8 cellular contexts compared by ENCODE assay signal in the genomic region with DNA sequence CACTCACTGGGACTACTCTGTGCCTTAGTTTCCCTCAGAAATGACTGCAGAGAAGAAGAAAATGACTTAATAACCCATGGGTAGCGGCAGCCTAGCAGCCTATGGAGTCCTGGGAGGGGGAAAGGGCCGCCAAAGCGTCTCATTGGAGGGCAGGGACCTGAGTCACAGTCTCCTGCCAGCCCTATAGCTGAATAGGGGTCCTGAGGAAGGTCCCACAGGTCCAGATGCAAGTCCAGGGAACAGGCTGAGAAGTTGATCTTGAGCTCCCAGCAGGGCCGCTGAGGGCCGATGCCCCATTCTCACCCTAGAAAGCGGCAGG. TPM values are rescaled to one million over a fixed set of nuclear protein-coding genes. Genes with fewer than 3 reads are reported as not detected.
A peak's percentile ranks its signal among the peaks of the same experiment; 100 is the strongest.
DNase-seq lines count a peak whose midpoint lies in the region; ATAC-seq and TF ChIP-seq lines count a peak whose summit lies in the region.

No MANE protein-coding gene starts in this region.

- H3K9me3 ChIP-seq in adrenal gland (replicated peaks in 1 of 3) (no peaks in the 10 kb centered on the region), liver (ENCODE audit: control insufficient read depth in 4 of 4, low read length in 3 of 4) (no peaks in the 10 kb centered on the region), thyroid gland (no peaks in the 10 kb centered on the region)

- H3K27ac ChIP-seq in adrenal gland (peak overlapping the region; percentile 91 to 100 (median 98)), liver (ENCODE audit: low read depth in 1 of 2, low read length in 2 of 2) (peak overlapping the region; percentile 80), thyroid gland (peak overlapping the region; percentile 94 to 98 (median 98))

- H3K4me3 ChIP-seq in adrenal gland (peak overlapping the region in 3 of 4 donors; percentile 64 to 96 (median 77)), liver (ENCODE audit: low read depth in 1 of 3, low read length in 3 of 3) (peak overlapping the region in 2 of 3 donors; percentile 42 to 74), thyroid gland (replicated peaks in 1 of 3) (peak overlapping the region in 2 of 3 donors; percentile 37 to 82)

- no peaks in the 10 kb centered on the region for H3K27me3 ChIP-seq in adrenal gland
- H3K27me3 ChIP-seq in liver (ENCODE audit: control insufficient read depth in 4 of 4, insufficient read depth in 4 of 4, low read length in 3 of 4) = no peaks in the 10 kb centered on the region
- H3K27me3 ChIP-seq in thyroid gland = no peaks in the 10 kb centered on the region

- H3K4me1 Mint-ChIP-seq in activated CD8-positive, alpha-beta memory T cell treated with anti-CD3 and anti-CD28 coated beads, Interleukin-2, amount 10 ng/mL, durations not matched to agents 7 days and 5 days = peaks cover 63% of the 10 kb centered on the region

- peaks cover 66 to 81% of the 10 kb centered on the region in 2 donors for H3K4me1 ChIP-seq in adrenal gland (replicated peaks in 1 of 2)
- peaks cover 0 to 30% (median 5%) of the 10 kb centered on the region in 4 donors for H3K4me1 ChIP-seq in liver (ENCODE audit: control insufficient read depth in 4 of 4, insufficient read depth in 4 of 4, low read length in 3 of 4)
- H3K4me1 ChIP-seq in thyroid gland = peaks cover 55 to 82% of the 10 kb centered on the region in 2 donors

- H3K36me3 Mint-ChIP-seq in activated CD8-positive, alpha-beta memory T cell treated with anti-CD3 and anti-CD28 coated beads, Interleukin-2, amount 10 ng/mL, durations not matched to agents 7 days and 5 days = peaks cover 38% of the 10 kb centered on the region

- peak; percentile 57 for DNase-seq in activated CD8-positive, alpha-beta memory T cell treated with anti-CD3 and anti-CD28 coated beads, Interleukin-2, amount 10 ng/mL, durations not matched to agents 7 days and 5 days
- no peak for DNase-seq in activated CD8-positive, alpha-beta memory T cell treated with anti-CD3 and anti-CD28 coated beads, Interleukin-2, amount 50 U/mL, for 4 hours
- no peak for DNase-seq in adrenal gland
- DNase-seq in thyroid gland = no peak
- no peak for DNase-seq in hippocampal formation (lab: John Stamatoyannopoulos, UW)

- no peak for TF ChIP-seq CTCF in adrenal gland (IDR thresholded peaks at IDR 0.05)
- TF ChIP-seq CTCF in liver (IDR thresholded peaks at IDR 0.05; ENCODE audit: low read depth, low read length, missing input control) = no peak
- TF ChIP-seq CTCF in thyroid gland (IDR thresholded peaks at IDR 0.05) = no peak

- 8 to 33% (median 26%) methylated on average over 3 to 6 of the region's 6 CpGs for WGBS in adrenal gland, 4 donors
- WGBS in liver = 69% methylated on average over 6 of the region's 6 CpGs
- WGBS in thyroid gland, 2 donors = 37 to 48% methylated on average over 3 to 5 of the region's 6 CpGs

- no peak for TF ChIP-seq RAD21 in liver (IDR thresholded peaks at IDR 0.05)

- peak; percentile 5 for ATAC-seq in activated CD8-positive, alpha-beta memory T cell treated with anti-CD3 and anti-CD28 coated beads, Interleukin-2, amount 10 ng/mL, durations not matched to agents 7 days and 5 days
- ATAC-seq in HG02884 (IDR thresholded peaks at IDR 0.05; ENCODE audit: unreplicated experiment) = no peak
- no peak for ATAC-seq in GM19467 (IDR thresholded peaks at IDR 0.05; ENCODE audit: unreplicated experiment)

- no peaks in the 10 kb centered on the region for H3K27me3 Mint-ChIP-seq in activated CD8-positive, alpha-beta memory T cell treated with anti-CD3 and anti-CD28 coated beads, Interleukin-2, amount 10 ng/mL, durations not matched to agents 7 days and 5 days

- TF ChIP-seq POLR2A in adrenal gland (IDR thresholded peaks at IDR 0.05) (no peak), thyroid gland (IDR thresholded peaks at IDR 0.05) (no peak)

- intact Hi-C loops in adrenal gland (cut with DNase I) = no loop called here
- intact Hi-C loops in thyroid gland (cut with DNase I) = no loop called here

- CTCF ChIA-PET in activated CD8-positive, alpha-beta memory T cell treated with anti-CD3 and anti-CD28 coated beads, Interleukin-2, amount 10 ng/mL, durations not matched to agents 7 days and 5 days (lab: Charles Lee) = interaction anchor here (0.9 to 27.3 kb wide), 12 partner anchors 10 to 112 kb away, joined by 3 to 775 read pairs (median 6); partner anchors contain the start of gene RPAP3

- H3K4me3 Mint-ChIP-seq in activated CD8-positive, alpha-beta memory T cell treated with anti-CD3 and anti-CD28 coated beads, Interleukin-2, amount 10 ng/mL, durations not matched to agents 7 days and 5 days = peak overlapping the region; percentile 97

- H3K9ac ChIP-seq in liver (ENCODE audit: low read depth in 1 of 2, low read length in 2 of 2) = peak overlapping the region in 1 of 2 donors; percentile 67

- H3K36me3 ChIP-seq in adrenal gland (replicated peaks in 1 of 2) = peaks cover 0 to 4% of the 10 kb centered on the region in 2 donors
- no peaks in the 10 kb centered on the region for H3K36me3 ChIP-seq in liver (ENCODE audit: control insufficient read depth in 4 of 4, insufficient read depth in 3 of 4, low read depth in 1 of 4, low read length in 3 of 4)
- H3K36me3 ChIP-seq in thyroid gland = no peaks in the 10 kb centered on the region

- H3K27ac Mint-ChIP-seq in activated CD8-positive, alpha-beta memory T cell treated with anti-CD3 and anti-CD28 coated beads, Interleukin-2, amount 10 ng/mL, durations not matched to agents 7 days and 5 days = peak overlapping the region; percentile 96

- H3K9me3 Mint-ChIP-seq in activated CD8-positive, alpha-beta memory T cell treated with anti-CD3 and anti-CD28 coated beads, Interleukin-2, amount 10 ng/mL, durations not matched to agents 7 days and 5 days (ENCODE audit: low read depth) = no peaks in the 10 kb centered on the region

TF ChIP-seq in liver, 16 proteins besides CTCF, POLR2A, EP300 and RAD21:
- no peak for TF ChIP-seq YY1 (IDR thresholded peaks at IDR 0.05)
- no peak for TF ChIP-seq FOXA1 (IDR thresholded peaks at IDR 0.05)

RNA-seq across cellular contexts. Expression of gene HDAC7, which starts 1.4 kb away (rescaled TPM):
- total RNA-seq in activated CD8-positive, alpha-beta memory T cell treated with anti-CD3 and anti-CD28 coated beads, Interleukin-2, amount 10 ng/mL, durations not matched to agents 7 days and 5 days = 100 to 1,000 TPM; 226 to 284 TPM
- total RNA-seq in adrenal gland (100 to 1,000 TPM in 5 of 8 donors, 10 to 100 TPM in 3; 66.6 to 178 (median 147) TPM), liver (10 to 100 TPM in 1 of 2 donors, 1 to 10 TPM in 1; 7.1 to 14.7 TPM), thyroid gland (10 to 100 TPM; 44.5 to 61.9 (median 52.6) TPM)
- polyA plus RNA-seq in adrenal gland (100 to 1,000 TPM; 110 to 184 (median 164) TPM), liver (1 to 10 TPM; 3.5 to 7.2 TPM)

RNA-seq across cellular contexts. Expression of gene SLC48A1, which starts 45.3 kb away (rescaled TPM):
- total RNA-seq in activated CD8-positive, alpha-beta memory T cell treated with anti-CD3 and anti-CD28 coated beads, Interleukin-2, amount 10 ng/mL, durations not matched to agents 7 days and 5 days = 10 to 100 TPM; 13.9 to 18.5 TPM
- total RNA-seq in adrenal gland (10 to 100 TPM; 52.5 to 91.9 (median 73.6) TPM), liver (10 to 100 TPM in 1 of 2 donors, 1 to 10 TPM in 1; 6.1 to 15.4 TPM), thyroid gland (100 to 1,000 TPM in 3 of 4 donors, 10 to 100 TPM in 1; 59.3 to 276 (median 187) TPM)
- polyA plus RNA-seq in adrenal gland (10 to 100 TPM; 36.3 to 51.0 (median 44.8) TPM), liver (10 to 100 TPM in 1 of 2 donors, 1 to 10 TPM in 1; 8.3 to 10.4 TPM)

RNA-seq across cellular contexts. Expression of gene RAPGEF3, which starts 59.7 kb away (rescaled TPM):
- total RNA-seq in activated CD8-positive, alpha-beta memory T cell treated with anti-CD3 and anti-CD28 coated beads, Interleukin-2, amount 10 ng/mL, durations not matched to agents 7 days and 5 days = 1 to 10 TPM; 1.5 to 1.9 TPM
- total RNA-seq in adrenal gland (10 to 100 TPM in 3 of 8 donors, 1 to 10 TPM in 5; 2.4 to 14.6 (median 9.3) TPM), liver (1 to 10 TPM; 1.3 to 4.3 TPM), thyroid gland (100 to 1,000 TPM in 2 of 4 donors, 10 to 100 TPM in 2; 87.3 to 178 (median 125) TPM)
- polyA plus RNA-seq in adrenal gland (10 to 100 TPM in 2 of 3 donors, 1 to 10 TPM in 1; 1.4 to 69.4 (median 43.8) TPM), liver (1 to 10 TPM; 1.3 to 1.6 TPM)

Comparison
In these comparisons a context has a peak if more than half of its experiments do, and no peak if none do; other contexts are left out.
1. RNA of gene RAPGEF3, which starts 59.7 kb away (total RNA-seq): 87.3 to 178 TPM in thyroid gland; 2.4 to 14.6 TPM in adrenal gland, 1.3 to 4.3 TPM in liver and 1.5 to 1.9 TPM in activated CD8-positive, alpha-beta memory T cell treated with anti-CD3 and anti-CD28 coated beads, Interleukin-2, amount 10 ng/mL, durations not matched to agents 7 days and 5 days; every median in the first group is over 4 times any median in the second.
2. Peak in every context shown above with its lines, with median percentiles within 50 percentile points of each other: H3K27ac ChIP-seq and H3K4me3 ChIP-seq.